In the genomic region with DNA sequence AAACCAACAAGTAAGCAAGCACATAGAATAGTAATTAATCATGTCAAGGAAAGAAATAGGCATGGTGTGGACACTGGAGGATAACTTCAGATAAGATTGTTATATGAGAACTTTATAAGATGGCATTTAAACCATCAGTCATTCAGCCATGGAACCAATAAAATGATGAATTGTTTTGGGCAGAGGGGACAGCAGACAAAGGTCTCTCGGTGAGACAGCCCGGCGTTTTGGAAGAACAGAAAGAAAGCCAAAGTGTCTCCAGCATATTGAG, we compare ENCODE assay signal across 1 cellular context.
TF ChIP-seq lines count a peak whose summit lies in the region.

No MANE protein-coding gene starts in this region.

TF ChIP-seq in H1, 55 proteins besides CTCF, POLR2A, EP300 and RAD21:
- TF ChIP-seq SIX5 (IDR thresholded peaks at IDR 0.05; ENCODE audit: low read depth, low read length) (no peak), TEAD4 (IDR thresholded peaks at IDR 0.05; ENCODE audit: low read depth, low read length) (no peak), CHD1 (IDR thresholded peaks at IDR 0.05; ENCODE audit: low read depth, low read length) (no peak), SP1 (IDR thresholded peaks at IDR 0.05; ENCODE audit: low read depth, low read length) (no peak), SIN3A (conservative IDR thresholded peaks at IDR 0.05 in 1 of 2, IDR thresholded peaks at IDR 0.05 in 1 of 2; ENCODE audit: low read depth in 1 of 2, low read length in 2 of 2) (no peak), HDAC2 (IDR thresholded peaks at IDR 0.05; ENCODE audit: borderline replicate concordance in 1 of 2, low read depth in 2 of 2, low read length in 2 of 2) (no peak), POLR2AphosphoS5 (IDR thresholded peaks at IDR 0.05; ENCODE audit: low read depth, low read length) (no peak)
